31 cellular contexts compared by ENCODE assay signal in the genomic region with DNA sequence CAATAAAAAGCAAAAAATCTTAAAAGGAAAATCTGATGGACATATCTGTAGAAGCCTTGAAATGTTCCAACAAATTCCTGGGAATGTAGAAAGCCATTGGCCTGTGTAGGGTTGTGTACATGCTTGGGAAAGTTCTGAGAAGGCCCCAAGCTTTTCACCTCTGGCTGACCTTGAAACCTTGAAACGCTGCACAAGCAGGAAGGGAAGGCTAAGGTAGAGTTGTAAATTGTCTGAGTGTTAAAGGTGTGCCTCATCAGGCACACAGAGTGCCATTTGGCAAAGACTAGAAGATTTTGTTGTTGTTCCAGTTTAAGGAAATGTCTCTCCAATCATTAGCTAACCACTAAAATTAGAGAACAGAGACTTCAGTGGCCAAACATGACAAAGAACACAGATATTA. TPM values are rescaled to one million over a fixed set of nuclear protein-coding genes. Genes with fewer than 3 reads are reported as not detected.
"Had no signal": no experiment of that assay in that cellular context is flagged by ENCODE, and none has a peak within 500 bp of the region (broad histone marks: within the 10 kb centered on the region; RNA-seq: fewer than 3 reads in every experiment).

No MANE protein-coding gene starts in this region.

- H3K4me3 ChIP-seq: ascending aorta, cardiac muscle cell had no signal

- H3K27ac ChIP-seq: ascending aorta, cardiac muscle cell, VCaP had no signal

- H3K36me3 ChIP-seq: ascending aorta, cardiac muscle cell had no signal

- H3K4me1 ChIP-seq: ascending aorta had no signal

- ATAC-seq: activated CD8-positive, alpha-beta T cell treated with anti-CD3 and anti-CD28 coated beads for 36 hours; activated naive CD8-positive, alpha-beta T cell treated with anti-CD3 and anti-CD28 coated beads, Interleukin-2, amount 50 U/mL, for 24 hours; activated T-cell treated with anti-CD3 and anti-CD28 coated beads, Interleukin-2, amount 50 U/mL, for 4 hours; activated T-cell treated with anti-CD3 and anti-CD28 coated beads, Interleukin-2, amount 50 U/mL, for 72 hours; activated T-helper 17 cell treated with anti-CD3 and anti-CD28 coated beads, Interleukin-2, amount 50 U/mL, for 72 hours had no signal

- H3K27me3 ChIP-seq: ascending aorta, cardiac muscle cell had no signal

- DNase-seq: activated B cell treated with CpG ODN at 0.5 μM for 24 hours; activated CD4-positive, alpha-beta memory T cell treated with anti-CD3 and anti-CD28 coated beads for 36 hours; activated CD4-positive, alpha-beta T cell treated with anti-CD3 and anti-CD28 coated beads for 4 hours; activated CD4-positive, alpha-beta T cell treated with anti-CD3 and anti-CD28 coated beads, Interleukin-2, amount 10 ng/mL, durations not matched to agents 24 days and 14 days; activated CD4-positive, alpha-beta T cell treated with anti-CD3 and anti-CD28 coated beads, Interleukin-2, amount 50 U/mL, for 1 hour; activated CD4-positive, alpha-beta T cell treated with anti-CD3 and anti-CD28 coated beads, Interleukin-2, amount 50 U/mL, for 4 hours; activated CD4-positive, CD25-positive, alpha-beta regulatory T cell treated with anti-CD3 and anti-CD28 coated beads, Interleukin-2, amount 50 U/mL, for 72 hours; activated CD8-positive, alpha-beta memory T cell treated with anti-CD3 and anti-CD28 coated beads, Interleukin-2, amount 50 U/mL, for 4 hours; activated CD8-positive, alpha-beta T cell treated with anti-CD3 and anti-CD28 coated beads for 36 hours; activated gamma-delta T cell; activated naive CD4-positive, alpha-beta T cell treated with anti-CD3 and anti-CD28 coated beads, Interleukin-2, amount 10 ng/mL, durations not matched to agents 7 days and 5 days; activated naive CD4-positive, alpha-beta T cell treated with Interleukin-2 at 50 U/mL for 16 hours; activated naive CD8-positive, alpha-beta T cell treated with anti-CD3 and anti-CD28 coated beads, Interleukin-2, amount 10 ng/mL, durations not matched to agents 7 days and 5 days; activated naive CD8-positive, alpha-beta T cell treated with anti-CD3 and anti-CD28 coated beads, Interleukin-2, amount 50 U/mL, for 24 hours; activated T-cell treated with anti-CD3 and anti-CD28 coated beads for 4 hours; activated T-cell treated with anti-CD3 and anti-CD28 coated beads, Interleukin-2, amount 50 U/mL, for 1 hour; activated T-cell treated with anti-CD3 and anti-CD28 coated beads, Interleukin-2, amount 50 U/mL, for 4 hours; activated T-cell treated with anti-CD3 and anti-CD28 coated beads, Interleukin-2, amount 50 U/mL, for 72 hours; amygdala; anterior cingulate cortex; caudate nucleus; cerebellar nuclear complex; T-helper 1 cell; T-helper 2 cell; T-helper 9 cell had no signal

RNA-seq across cellular contexts. Expression of a gene that starts 10.4 kb away (rescaled TPM):
- total RNA-seq: ascending aorta, bronchial epithelial cell, chondrocyte had no signal
